Comparison of ENCODE assay signal across 16 cellular contexts in the genomic region with DNA sequence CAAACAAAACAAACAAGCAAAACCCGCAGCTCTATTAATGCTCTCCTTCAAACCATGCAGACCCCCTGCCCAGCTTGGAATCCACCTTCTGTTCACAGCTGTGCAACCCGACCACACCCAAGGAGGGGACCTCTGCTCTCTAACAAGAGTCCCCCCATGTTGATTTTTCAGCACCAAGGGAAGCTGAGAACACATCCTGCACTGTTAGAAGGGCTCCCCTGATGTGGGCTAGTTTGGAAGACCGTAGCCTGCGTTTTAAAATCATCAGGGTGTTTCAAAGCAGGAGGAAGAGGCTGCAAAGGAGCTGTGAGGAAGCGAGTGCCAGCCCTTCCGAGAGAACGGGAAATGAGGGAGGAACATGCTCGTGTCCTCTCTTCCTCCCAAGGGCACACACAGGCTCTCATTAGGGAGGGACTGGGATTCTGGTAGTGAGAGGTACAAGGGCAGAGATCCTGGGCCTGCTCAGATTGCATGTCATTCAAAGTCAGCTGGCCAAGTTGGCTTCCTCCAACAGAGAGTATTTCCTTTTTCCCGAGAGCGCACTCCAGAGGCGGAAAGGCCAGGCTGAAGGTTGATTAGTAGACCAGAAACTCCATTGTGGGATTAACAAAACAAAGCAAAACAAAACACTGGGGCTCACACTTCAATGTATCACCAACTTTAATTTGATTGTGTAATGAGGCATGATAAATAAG.
A peak's percentile ranks its signal among the peaks of the same experiment; 100 is the strongest.
DNase-seq lines count a peak whose midpoint lies in the region; TF ChIP-seq lines count a peak whose summit lies in the region.
"Had no signal": no experiment of that assay in that cellular context is flagged by ENCODE, and none has a peak within 500 bp of the region (broad histone marks: within the 10 kb centered on the region; RNA-seq: fewer than 3 reads in every experiment).

No MANE protein-coding gene starts in this region.

- H3K36me3 ChIP-seq in H7 (replicated peaks; ENCODE audit: control insufficient read depth, insufficient read depth, low read length) (no peaks in the 10 kb centered on the region), neuronal stem cell (replicated peaks in 1 of 2; ENCODE audit: control insufficient read depth in 2 of 2, insufficient read depth in 2 of 2, low read length in 2 of 2) (no peaks in the 10 kb centered on the region)

- no peak overlapping the region for H3K9ac ChIP-seq in neuronal stem cell (ENCODE audit: low read depth, low read length, poor library complexity)

- H4K91ac ChIP-seq in neuronal stem cell (ENCODE audit: low read depth, low read length, poor library complexity): no peak overlapping the region

- no peak overlapping the region for H4K8ac ChIP-seq in neuronal stem cell (ENCODE audit: low read depth, low read length)

- no peak overlapping the region for H2BK12ac ChIP-seq in neuronal stem cell (ENCODE audit: low read length)

- H3K4me1 ChIP-seq in neuronal stem cell (ENCODE audit: control insufficient read depth in 2 of 2, insufficient read depth in 1 of 2, low read depth in 1 of 2, low read length in 2 of 2): peaks cover 3 to 6% of the 10 kb centered on the region in 2 donors

- H2BK5ac ChIP-seq in neuronal stem cell (ENCODE audit: low read length): no peak overlapping the region

- H2AFZ ChIP-seq in neuronal stem cell (ENCODE audit: low read length): peak overlapping the region; percentile 1

- H2BK15ac ChIP-seq in neuronal stem cell (ENCODE audit: low read length): no peak overlapping the region

- DNase-seq in H7 (peak; percentile 32), epithelial cell of proximal tubule (ENCODE audit: low read depth) (peak; percentile 73), islet precursor cell (peak; percentile 19), neuronal stem cell (ENCODE audit: low spot score) (no peak), SKM-1 treated with dmso at 0.1 percent for 144 hours (lab: John Stamatoyannopoulos, UW; ENCODE audit: unreplicated experiment) (no peak), HuH-7 (ENCODE audit: low spot score) (no peak), SW 1271 (lab: John Stamatoyannopoulos, UW) (no peak), NCI-H526 treated with DMSO at 0.1 percent for 48 hours (lab: John Stamatoyannopoulos, UW) (no peak)
- DNase-seq: activated CD4-positive, CD25-positive, alpha-beta regulatory T cell; activated effector memory CD4-positive, alpha-beta T cell treated with Interleukin-2 at 50 U/mL for 16 hours; amygdala; NCI-H1436 treated with DMSO at 0.1 percent for 48 hours; NCI-H2227 treated with DMSO at 0.1 percent for 48 hours; SHP77; stimulated activated CD4-positive, alpha-beta T cell treated with anti-CD3 and anti-CD28 coated beads, Interleukin-4, amount 100 ng/mL, for 1 hour; T-helper 17 cell had no signal

- H3K27me3 ChIP-seq in H7 (ENCODE audit: control insufficient read depth, insufficient read depth, low read length): no peaks in the 10 kb centered on the region
- no peaks in the 10 kb centered on the region for H3K27me3 ChIP-seq in neuronal stem cell (ENCODE audit: control insufficient read depth in 3 of 3, insufficient read depth in 3 of 3, low read depth in 1 of 3, low read length in 3 of 3)

- H3K4ac ChIP-seq in neuronal stem cell (ENCODE audit: low read length): no peak overlapping the region

- H3K4me2 ChIP-seq in neuronal stem cell (ENCODE audit: insufficient read depth, low read length, poor library complexity, severe bottlenecking): no peak overlapping the region

- no peak overlapping the region for H3K23ac ChIP-seq in neuronal stem cell (ENCODE audit: low read depth, low read length, poor library complexity)

- no peak overlapping the region for H3K4me3 ChIP-seq in H7 (ENCODE audit: insufficient read depth, low read depth, low read length)
- H3K4me3 ChIP-seq in epithelial cell of proximal tubule (ENCODE audit: low read depth, low read length): no peak overlapping the region
- no peak overlapping the region for H3K4me3 ChIP-seq in neuronal stem cell (ENCODE audit: low read length in 2 of 2)

- WGBS in neuronal stem cell (ENCODE audit: extremely low coverage in 2 of 2, insufficient read length in 2 of 2, insufficient replicate concordance in 1 of 2), 2 donors: no CpG with 5 or more reads among the region's 11 CpGs

- H2AK5ac ChIP-seq in neuronal stem cell (ENCODE audit: low read depth, low read length): no peak overlapping the region

- H3K27ac ChIP-seq in neuronal stem cell (replicated peaks; ENCODE audit: low read length): no peak overlapping the region

- H3K79me1 ChIP-seq in neuronal stem cell (ENCODE audit: low read depth, low read length): no peaks in the 10 kb centered on the region

- no peak overlapping the region for H2BK120ac ChIP-seq in neuronal stem cell (ENCODE audit: low read depth, low read length)

- peaks cover 0 to 9% of the 10 kb centered on the region in 2 donors for H3K9me3 ChIP-seq in neuronal stem cell (replicated peaks in 1 of 2; ENCODE audit: control insufficient read depth in 2 of 2, insufficient read depth in 1 of 2, low read depth in 1 of 2, low read length in 2 of 2)

- TF ChIP-seq CTCF in epithelial cell of proximal tubule (conservative IDR thresholded peaks at IDR 0.05; ENCODE audit: low read depth, low read length): peak; percentile 44

- H3K18ac ChIP-seq in neuronal stem cell (ENCODE audit: low read length): no peak overlapping the region

- H3K14ac ChIP-seq in neuronal stem cell (ENCODE audit: low read length): no peak overlapping the region

Comparison
In these comparisons a context has a peak if more than half of its experiments do, and no peak if none do; other contexts are left out.
1. DNase-seq: peak in H7 (single experiment), epithelial cell of proximal tubule (single experiment) and islet precursor cell (single experiment); none in neuronal stem cell (single experiment), SKM-1 treated with dmso at 0.1 percent for 144 hours (single experiment), HuH-7 (single experiment), SW 1271 (0 of 2) and NCI-H526 treated with DMSO at 0.1 percent for 48 hours (single experiment).